Comparison of ENCODE assay signal across 3 cellular contexts in genomic region chr9:104875897-104876296, GRCh38.
TF ChIP-seq lines count a peak whose summit lies in the region.

No MANE protein-coding gene starts in this region.

TF ChIP-seq in IMR-90, 13 proteins besides CTCF, POLR2A, EP300 and RAD21:
- TF ChIP-seq NFE2L2 (IDR thresholded peaks at IDR 0.05; ENCODE audit: low read depth, low read length) (no peak), RFX5 (IDR thresholded peaks at IDR 0.05; ENCODE audit: low read depth, low read length) (no peak), BHLHE40 (IDR thresholded peaks at IDR 0.05; ENCODE audit: low read depth, low read length) (no peak), RCOR1 (IDR thresholded peaks at IDR 0.05; ENCODE audit: insufficient replicate concordance, low read length) (no peak), MAZ (IDR thresholded peaks at IDR 0.05; ENCODE audit: borderline replicate concordance, low read depth, low read length) (no peak), CEBPB (IDR thresholded peaks at IDR 0.05; ENCODE audit: low read depth, low read length) (no peak), MAFK (IDR thresholded peaks at IDR 0.05; ENCODE audit: low read depth, low read length) (no peak), CHD1 (IDR thresholded peaks at IDR 0.05; ENCODE audit: low read depth, low read length) (no peak), SMC3 (IDR thresholded peaks at IDR 0.05; ENCODE audit: low read depth, low read length) (no peak), FOS (IDR thresholded peaks at IDR 0.05; ENCODE audit: low read depth, low read length) (no peak), MXI1 (IDR thresholded peaks at IDR 0.05; ENCODE audit: borderline replicate concordance, low read depth, low read length) (no peak), USF2 (IDR thresholded peaks at IDR 0.05; ENCODE audit: low read depth, low read length) (no peak)
- TF ChIP-seq, protein P1, sequence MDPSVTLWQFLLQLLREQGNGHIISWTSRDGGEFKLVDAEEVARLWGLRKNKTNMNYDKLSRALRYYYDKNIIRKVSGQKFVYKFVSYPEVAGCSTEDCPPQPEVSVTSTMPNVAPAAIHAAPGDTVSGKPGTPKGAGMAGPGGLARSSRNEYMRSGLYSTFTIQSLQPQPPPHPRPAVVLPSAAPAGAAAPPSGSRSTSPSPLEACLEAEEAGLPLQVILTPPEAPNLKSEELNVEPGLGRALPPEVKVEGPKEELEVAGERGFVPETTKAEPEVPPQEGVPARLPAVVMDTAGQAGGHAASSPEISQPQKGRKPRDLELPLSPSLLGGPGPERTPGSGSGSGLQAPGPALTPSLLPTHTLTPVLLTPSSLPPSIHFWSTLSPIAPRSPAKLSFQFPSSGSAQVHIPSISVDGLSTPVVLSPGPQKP (IDR thresholded peaks at IDR 0.05; ENCODE audit: borderline replicate concordance, low read depth, low read length) = no peak
TF ChIP-seq in IMR-90: peak in this region for 0.

TF ChIP-seq in H1, 55 proteins besides CTCF, POLR2A, EP300 and RAD21:
- TF ChIP-seq BRCA1 (IDR thresholded peaks at IDR 0.05; ENCODE audit: low read depth, low read length) = no peak
- no peak for TF ChIP-seq SAP30 (IDR thresholded peaks at IDR 0.05; ENCODE audit: insufficient read depth, insufficient replicate concordance, low read length)
- TF ChIP-seq KDM5A (IDR thresholded peaks at IDR 0.05; ENCODE audit: low read length) = no peak
- no peak for TF ChIP-seq SIX5 (IDR thresholded peaks at IDR 0.05; ENCODE audit: low read depth, low read length)

TF ChIP-seq in HepG2, 621 proteins besides CTCF, POLR2A, EP300 and RAD21:
- TF ChIP-seq ZNF644 (CRISPR knock-in tag; IDR thresholded peaks at IDR 0.05; ENCODE audit: low read depth) (no peak), NFIB (CRISPR knock-in tag; IDR thresholded peaks at IDR 0.05; ENCODE audit: borderline replicate concordance) (no peak), ZNF251 (CRISPR knock-in tag; IDR thresholded peaks at IDR 0.05) (no peak), TOPORS (CRISPR knock-in tag; IDR thresholded peaks at IDR 0.05) (no peak), ZNF292 (CRISPR knock-in tag; IDR thresholded peaks at IDR 0.05; ENCODE audit: borderline replicate concordance, low read depth) (no peak), ATF2 (CRISPR knock-in tag; IDR thresholded peaks at IDR 0.05) (no peak), CCAR2 (optimal IDR thresholded peaks at IDR 0.05; ENCODE audit: low read depth, low read length) (no peak), ZNF253 (CRISPR knock-in tag; IDR thresholded peaks at IDR 0.05; ENCODE audit: borderline replicate concordance) (no peak), REST (IDR thresholded peaks at IDR 0.05; ENCODE audit: borderline replicate concordance in 1 of 2, low read depth in 1 of 2, low read length in 2 of 2) (no peak), HMGXB4 (CRISPR knock-in tag; IDR thresholded peaks at IDR 0.05; ENCODE audit: borderline replicate concordance in 1 of 2, low read depth in 1 of 2) (no peak), TBX2 (CRISPR knock-in tag; IDR thresholded peaks at IDR 0.05; ENCODE audit: borderline replicate concordance) (no peak)
- TF ChIP-seq, protein P2, sequence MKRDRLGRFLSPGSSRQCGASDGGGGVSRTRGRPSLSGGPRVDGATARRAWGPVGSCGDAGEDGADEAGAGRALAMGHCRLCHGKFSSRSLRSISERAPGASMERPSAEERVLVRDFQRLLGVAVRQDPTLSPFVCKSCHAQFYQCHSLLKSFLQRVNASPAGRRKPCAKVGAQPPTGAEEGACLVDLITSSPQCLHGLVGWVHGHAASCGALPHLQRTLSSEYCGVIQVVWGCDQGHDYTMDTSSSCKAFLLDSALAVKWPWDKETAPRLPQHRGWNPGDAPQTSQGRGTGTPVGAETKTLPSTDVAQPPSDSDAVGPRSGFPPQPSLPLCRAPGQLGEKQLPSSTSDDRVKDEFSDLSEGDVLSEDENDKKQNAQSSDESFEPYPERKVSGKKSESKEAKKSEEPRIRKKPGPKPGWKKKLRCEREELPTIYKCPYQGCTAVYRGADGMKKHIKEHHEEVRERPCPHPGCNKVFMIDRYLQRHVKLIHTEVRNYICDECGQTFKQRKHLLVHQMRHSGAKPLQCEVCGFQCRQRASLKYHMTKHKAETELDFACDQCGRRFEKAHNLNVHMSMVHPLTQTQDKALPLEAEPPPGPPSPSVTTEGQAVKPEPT (CRISPR knock-in tag; IDR thresholded peaks at IDR 0.05; ENCODE audit: low read depth) = no peak
- TF ChIP-seq, protein P3, sequence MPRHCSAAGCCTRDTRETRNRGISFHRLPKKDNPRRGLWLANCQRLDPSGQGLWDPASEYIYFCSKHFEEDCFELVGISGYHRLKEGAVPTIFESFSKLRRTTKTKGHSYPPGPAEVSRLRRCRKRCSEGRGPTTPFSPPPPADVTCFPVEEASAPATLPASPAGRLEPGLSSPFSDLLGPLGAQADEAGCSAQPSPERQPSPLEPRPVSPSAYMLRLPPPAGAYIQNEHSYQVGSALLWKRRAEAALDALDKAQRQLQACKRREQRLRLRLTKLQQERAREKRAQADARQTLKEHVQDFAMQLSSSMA (CRISPR knock-in tag; IDR thresholded peaks at IDR 0.05) = no peak
- TF ChIP-seq, protein P4, sequence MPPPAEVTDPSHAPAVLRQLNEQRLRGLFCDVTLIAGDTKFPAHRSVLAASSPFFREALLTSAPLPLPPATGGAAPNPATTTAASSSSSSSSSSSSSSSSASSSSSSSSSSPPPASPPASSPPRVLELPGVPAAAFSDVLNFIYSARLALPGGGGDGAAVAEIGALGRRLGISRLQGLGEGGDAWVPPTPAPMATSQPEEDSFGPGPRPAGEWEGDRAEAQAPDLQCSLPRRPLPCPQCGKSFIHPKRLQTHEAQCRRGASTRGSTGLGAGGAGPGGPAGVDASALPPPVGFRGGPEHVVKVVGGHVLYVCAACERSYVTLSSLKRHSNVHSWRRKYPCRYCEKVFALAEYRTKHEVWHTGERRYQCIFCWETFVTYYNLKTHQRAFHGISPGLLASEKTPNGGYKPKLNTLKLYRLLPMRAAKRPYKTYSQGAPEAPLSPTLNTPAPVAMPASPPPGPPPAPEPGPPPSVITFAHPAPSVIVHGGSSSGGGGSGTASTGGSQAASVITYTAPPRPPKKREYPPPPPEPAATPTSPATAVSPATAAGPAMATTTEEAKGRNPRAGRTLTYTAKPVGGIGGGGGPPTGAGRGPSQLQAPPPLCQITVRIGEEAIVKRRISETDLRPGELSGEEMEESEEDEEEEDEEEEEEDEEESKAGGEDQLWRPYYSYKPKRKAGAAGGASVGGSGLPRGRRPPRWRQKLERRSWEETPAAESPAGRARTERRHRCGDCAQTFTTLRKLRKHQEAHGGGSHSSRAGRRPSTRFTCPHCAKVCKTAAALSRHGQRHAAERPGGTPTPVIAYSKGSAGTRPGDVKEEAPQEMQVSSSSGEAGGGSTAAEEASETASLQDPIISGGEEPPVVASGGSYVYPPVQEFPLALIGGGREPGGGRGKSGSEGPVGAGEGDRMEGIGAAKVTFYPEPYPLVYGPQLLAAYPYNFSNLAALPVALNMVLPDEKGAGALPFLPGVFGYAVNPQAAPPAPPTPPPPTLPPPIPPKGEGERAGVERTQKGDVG (CRISPR knock-in tag; IDR thresholded peaks at IDR 0.05; ENCODE audit: borderline replicate concordance) = no peak
- TF ChIP-seq, protein P5, sequence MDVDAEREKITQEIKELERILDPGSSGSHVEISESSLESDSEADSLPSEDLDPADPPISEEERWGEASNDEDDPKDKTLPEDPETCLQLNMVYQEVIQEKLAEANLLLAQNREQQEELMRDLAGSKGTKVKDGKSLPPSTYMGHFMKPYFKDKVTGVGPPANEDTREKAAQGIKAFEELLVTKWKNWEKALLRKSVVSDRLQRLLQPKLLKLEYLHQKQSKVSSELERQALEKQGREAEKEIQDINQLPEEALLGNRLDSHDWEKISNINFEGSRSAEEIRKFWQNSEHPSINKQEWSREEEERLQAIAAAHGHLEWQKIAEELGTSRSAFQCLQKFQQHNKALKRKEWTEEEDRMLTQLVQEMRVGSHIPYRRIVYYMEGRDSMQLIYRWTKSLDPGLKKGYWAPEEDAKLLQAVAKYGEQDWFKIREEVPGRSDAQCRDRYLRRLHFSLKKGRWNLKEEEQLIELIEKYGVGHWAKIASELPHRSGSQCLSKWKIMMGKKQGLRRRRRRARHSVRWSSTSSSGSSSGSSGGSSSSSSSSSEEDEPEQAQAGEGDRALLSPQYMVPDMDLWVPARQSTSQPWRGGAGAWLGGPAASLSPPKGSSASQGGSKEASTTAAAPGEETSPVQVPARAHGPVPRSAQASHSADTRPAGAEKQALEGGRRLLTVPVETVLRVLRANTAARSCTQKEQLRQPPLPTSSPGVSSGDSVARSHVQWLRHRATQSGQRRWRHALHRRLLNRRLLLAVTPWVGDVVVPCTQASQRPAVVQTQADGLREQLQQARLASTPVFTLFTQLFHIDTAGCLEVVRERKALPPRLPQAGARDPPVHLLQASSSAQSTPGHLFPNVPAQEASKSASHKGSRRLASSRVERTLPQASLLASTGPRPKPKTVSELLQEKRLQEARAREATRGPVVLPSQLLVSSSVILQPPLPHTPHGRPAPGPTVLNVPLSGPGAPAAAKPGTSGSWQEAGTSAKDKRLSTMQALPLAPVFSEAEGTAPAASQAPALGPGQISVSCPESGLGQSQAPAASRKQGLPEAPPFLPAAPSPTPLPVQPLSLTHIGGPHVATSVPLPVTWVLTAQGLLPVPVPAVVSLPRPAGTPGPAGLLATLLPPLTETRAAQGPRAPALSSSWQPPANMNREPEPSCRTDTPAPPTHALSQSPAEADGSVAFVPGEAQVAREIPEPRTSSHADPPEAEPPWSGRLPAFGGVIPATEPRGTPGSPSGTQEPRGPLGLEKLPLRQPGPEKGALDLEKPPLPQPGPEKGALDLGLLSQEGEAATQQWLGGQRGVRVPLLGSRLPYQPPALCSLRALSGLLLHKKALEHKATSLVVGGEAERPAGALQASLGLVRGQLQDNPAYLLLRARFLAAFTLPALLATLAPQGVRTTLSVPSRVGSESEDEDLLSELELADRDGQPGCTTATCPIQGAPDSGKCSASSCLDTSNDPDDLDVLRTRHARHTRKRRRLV (CRISPR knock-in tag; IDR thresholded peaks at IDR 0.05) = no peak
